Comparison of ENCODE assay signal across 8 cellular contexts in genomic region chr16:2513405-2514332, GRCh38. TPM values are rescaled to one million over a fixed set of nuclear protein-coding genes. Genes with fewer than 3 reads are reported as not detected.
DNase-seq lines count a peak whose midpoint lies in the region; ATAC-seq and TF ChIP-seq lines count a peak whose summit lies in the region.

TSS of gene ATP6V0C (plus strand) at chr16:2513952. CDS start at chr16:2514104, 152 bp downstream.

- BruUV-seq in IMR-90 (replicated peaks; lab: Mats Ljungman, UMichigan): no TSS peak

- H3K9me3 ChIP-seq in IMR-90 (ENCODE audit: control insufficient read depth, insufficient read depth, low read length) (no peaks in the 10 kb centered on the region), OCI-LY3 (ENCODE audit: insufficient read depth, low read length) (no peaks in the 10 kb centered on the region)

- POLR2A ChIA-PET in IMR-90 (lab: Charles Lee; ENCODE audit: unreplicated experiment): no interaction called here

- H3K4me3 ChIP-seq in IMR-90 (ENCODE audit: insufficient read depth, low read depth, low read length) (peak within 1 kb of the TSS; percentile 93), OCI-LY3 (ENCODE audit: low read length) (peak within 1 kb of the TSS; percentile 100)

- peaks cover 19% of the 10 kb centered on the region for H3K9me1 ChIP-seq in IMR-90 (ENCODE audit: insufficient read depth, low read length)

- no peak for TF ChIP-seq RAD21 in IMR-90 (IDR thresholded peaks at IDR 0.05; ENCODE audit: low read length)

- peaks cover 16% of the 10 kb centered on the region for H3K4me1 ChIP-seq in IMR-90 (ENCODE audit: control insufficient read depth, insufficient read depth, low read length)
- peaks cover 63% of the 10 kb centered on the region for H3K4me1 ChIP-seq in OCI-LY3 (ENCODE audit: low read length)

- H4K8ac ChIP-seq in IMR-90 (ENCODE audit: low read depth in 2 of 2, low read length in 2 of 2): peak within 1 kb of the TSS; percentile 72 to 85

- H3K4ac ChIP-seq in IMR-90 (ENCODE audit: low read depth, low read length): peak within 1 kb of the TSS; percentile 92

- TF ChIP-seq CTCF in IMR-90 (conservative IDR thresholded peaks at IDR 0.05; ENCODE audit: low read depth, low read length) (no peak), OCI-LY3 (IDR thresholded peaks at IDR 0.05; ENCODE audit: low read depth, low read length) (no peak)

- peaks cover 51% of the 10 kb centered on the region for H3K79me2 ChIP-seq in OCI-LY3 (ENCODE audit: low read length)

- peak within 1 kb of the TSS; percentile 94 for H2AFZ ChIP-seq in IMR-90 (replicated peaks; ENCODE audit: low read length, poor library complexity)
- no peak within 1 kb of the TSS for H2AFZ ChIP-seq in OCI-LY3 (ENCODE audit: low read depth, low read length)

- H3K4me2 ChIP-seq in IMR-90 (ENCODE audit: low read depth, low read length) (peak within 1 kb of the TSS; percentile 83), OCI-LY3 (ENCODE audit: low read length) (peak within 1 kb of the TSS; percentile 100)

- peak within 1 kb of the TSS; percentile 87 for H2BK5ac ChIP-seq in IMR-90 (ENCODE audit: low read depth, low read length, poor library complexity, severe bottlenecking)

- peak within 1 kb of the TSS; percentile 95 for H3K23ac ChIP-seq in IMR-90 (ENCODE audit: low read depth, low read length)

- H3K36me3 ChIP-seq in IMR-90 (ENCODE audit: control insufficient read depth, insufficient read depth, low read length) (no peaks in the 10 kb centered on the region), OCI-LY3 (replicated peaks; ENCODE audit: low read depth, low read length) (peaks cover 5% of the 10 kb centered on the region)

- H4K20me1 ChIP-seq in IMR-90 (ENCODE audit: insufficient read depth, low read length) (peaks cover 43% of the 10 kb centered on the region), OCI-LY3 (ENCODE audit: insufficient read depth, low read length) (peaks cover 43% of the 10 kb centered on the region)

- H3K9ac ChIP-seq in IMR-90 (ENCODE audit: low read depth, low read length) (peak within 1 kb of the TSS; percentile 91), OCI-LY3 (ENCODE audit: low read length) (peak within 1 kb of the TSS; percentile 97)

- DNase-seq in DMS 273 (lab: John Stamatoyannopoulos, UW; ENCODE audit: unreplicated experiment): peak; percentile 98
- peak; percentile 79 for DNase-seq in IMR-90
- peak; percentile 85 for DNase-seq in activated T-cell treated with anti-CD3 and anti-CD28 coated beads for 4 hours
- peak; percentile 37 for DNase-seq in epithelial cell of prostate (ENCODE audit: low read depth, low spot score)
- peak; percentile 94 for DNase-seq in mucosa of gallbladder (ENCODE audit: low spot score)
- DNase-seq in stimulated activated CD8-positive, alpha-beta memory T cell treated with anti-CD3 and anti-CD28 coated beads, Interleukin-4, amount 100 ng/mL, for 24 hours (ENCODE audit: low read depth): peak; percentile 83

- peak within 1 kb of the TSS; percentile 19; the same call in 1 of the 2 replicates for H3K56ac ChIP-seq in IMR-90 (ENCODE audit: extremely low read depth, insufficient read depth, low read length)

- H3K27me3 ChIP-seq in IMR-90 (ENCODE audit: control insufficient read depth, insufficient read depth, low read length): no peaks in the 10 kb centered on the region
- H3K27me3 ChIP-seq in OCI-LY3 (ENCODE audit: low read depth, low read length): no peaks in the 10 kb centered on the region

- H2BK15ac ChIP-seq in IMR-90 (ENCODE audit: low read depth, low read length): no peak within 1 kb of the TSS

- dilution Hi-C loops in IMR-90 (cut with HindIII; ENCODE audit: low sequenced_read_pairs, unreplicated experiment): no loop called here

- H3K14ac ChIP-seq in IMR-90 (replicated peaks; ENCODE audit: low read depth, low read length): peak within 1 kb of the TSS; percentile 84

- peak within 1 kb of the TSS; percentile 28; the same call in 1 of the 2 replicates for H4K91ac ChIP-seq in IMR-90 (ENCODE audit: insufficient read depth, low read depth, low read length)

- 1% methylated on average over 75 of the region's 122 CpGs; no CpG with 5 or more reads in 1 of the 2 experiments for WGBS in IMR-90 (ENCODE audit: extremely low coverage in 2 of 2, insufficient read length in 1 of 2), 2 experiments

- peak within 1 kb of the TSS; percentile 98 for H2AK9ac ChIP-seq in IMR-90 (replicated peaks; ENCODE audit: low read depth, low read length, poor library complexity)

- peak within 1 kb of the TSS; percentile 57; the same call in 1 of the 2 replicates for H4K5ac ChIP-seq in IMR-90 (ENCODE audit: low read depth, low read length)

- H2AK5ac ChIP-seq in IMR-90 (ENCODE audit: low read depth, low read length): peak within 1 kb of the TSS; percentile 88

- ATAC-seq in GM21528 (IDR thresholded peaks at IDR 0.05; ENCODE audit: low FRiP score, unreplicated experiment): peak; percentile 63
- peak; percentile 90 for ATAC-seq in IMR-90 (ENCODE audit: low read depth)

- in situ Hi-C loops in IMR-90 (cut with MboI; ENCODE audit: low sequenced_read_pairs): no loop called here

- no peak within 1 kb of the TSS; the same call in 1 of the 2 replicates for H3K18ac ChIP-seq in IMR-90 (ENCODE audit: low read depth, low read length)

- peak; percentile 94 for TF ChIP-seq POLR2A in IMR-90 (IDR thresholded peaks at IDR 0.05; ENCODE audit: low read depth, low read length)

- H2BK120ac ChIP-seq in IMR-90 (ENCODE audit: low read depth, low read length): no peak within 1 kb of the TSS

- no peak within 1 kb of the TSS for H2BK20ac ChIP-seq in IMR-90 (ENCODE audit: low read depth, low read length)

- CTCF ChIA-PET in IMR-90 (lab: Yijun Ruan, JAX): no interaction called here

- intact Hi-C loops in IMR-90 (cut with micrococcal nuclease): no loop called here

- H3K27ac ChIP-seq in IMR-90 (ENCODE audit: insufficient read depth, low read length) (peak within 1 kb of the TSS; percentile 97), OCI-LY3 (ENCODE audit: low read length) (peak within 1 kb of the TSS; percentile 67), epithelial cell of prostate (peak within 1 kb of the TSS; percentile 96)

- H3K79me1 ChIP-seq in IMR-90 (ENCODE audit: low read depth in 1 of 2, low read length in 2 of 2): peaks cover 0 to 42% of the 10 kb centered on the region in 2 experiments; a peak in 2 of 4 replicates

TF ChIP-seq in IMR-90, 13 proteins besides CTCF, POLR2A, EP300 and RAD21:
- TF ChIP-seq SMC3 (IDR thresholded peaks at IDR 0.05; ENCODE audit: low read depth, low read length) (no peak), USF2 (IDR thresholded peaks at IDR 0.05; ENCODE audit: low read depth, low read length) (peak; percentile 95), CHD1 (IDR thresholded peaks at IDR 0.05; ENCODE audit: low read depth, low read length) (no peak), RFX5 (IDR thresholded peaks at IDR 0.05; ENCODE audit: low read depth, low read length) (no peak), RCOR1 (IDR thresholded peaks at IDR 0.05; ENCODE audit: insufficient replicate concordance, low read length) (no peak), CEBPB (IDR thresholded peaks at IDR 0.05; ENCODE audit: low read depth, low read length) (peak; percentile 7; the same call in 1 of the 2 replicates), MXI1 (IDR thresholded peaks at IDR 0.05; ENCODE audit: borderline replicate concordance, low read depth, low read length) (no peak), FOS (IDR thresholded peaks at IDR 0.05; ENCODE audit: low read depth, low read length) (no peak), MAFK (IDR thresholded peaks at IDR 0.05; ENCODE audit: low read depth, low read length) (no peak), ELK1 (IDR thresholded peaks at IDR 0.05; ENCODE audit: borderline replicate concordance, low read depth, low read length) (no peak), MAZ (IDR thresholded peaks at IDR 0.05; ENCODE audit: borderline replicate concordance, low read depth, low read length) (no peak), BHLHE40 (IDR thresholded peaks at IDR 0.05; ENCODE audit: low read depth, low read length) (peak; percentile 92), NFE2L2 (IDR thresholded peaks at IDR 0.05; ENCODE audit: low read depth, low read length) (no peak)

RNA-seq across cellular contexts. Expression of gene ATP6V0C, which starts in this region (rescaled TPM):
- total RNA-seq in IMR-90 (2012; rRNA removed) (8.4 and 8.6 TPM in 2 replicates), mucosa of gallbladder (246 TPM)
- 107 and 108 TPM in 2 replicates for polyA plus RNA-seq in IMR-90 (2012; rRNA removed)
- polyA plus RNA-seq in IMR-90 (2012; cell fraction: cytosol; rRNA removed): 182 and 333 TPM in 2 replicates
- polyA plus RNA-seq in IMR-90 (2012; cell fraction: nucleus; rRNA removed; ENCODE audit: low replicate concordance): 64.7 and 163 TPM in 2 replicates

Comparison
In these comparisons a context has a peak if more than half of its experiments do, and no peak if none do; other contexts are left out.
1. Peak in every context shown above with its lines: DNase-seq, ATAC-seq, H3K4me3 ChIP-seq and H3K27ac ChIP-seq.
2. RNA of gene ATP6V0C (total RNA-seq): 246 TPM in mucosa of gallbladder (single experiment); 8.4 to 8.6 TPM in IMR-90; every median in the first group is over 10 times any median in the second.
3. DNase-seq: peak in every context shown above with its lines; median percentile 98 in DMS 273; 94 in mucosa of gallbladder; 85 in activated T-cell treated with anti-CD3 and anti-CD28 coated beads for 4 hours; 83 in stimulated activated CD8-positive, alpha-beta memory T cell treated with anti-CD3 and anti-CD28 coated beads, Interleukin-4, amount 100 ng/mL, for 24 hours; 79 in IMR-90; 37 in epithelial cell of prostate.